In genomic region chr5:39073759-39074008, GRCh38 we compare ENCODE assay signal across 7 cellular contexts. TPM values are rescaled to one million over a fixed set of nuclear protein-coding genes. Genes with fewer than 3 reads are reported as not detected.
DNase-seq lines count a peak whose midpoint lies in the region; ATAC-seq and TF ChIP-seq lines count a peak whose summit lies in the region.

No MANE protein-coding gene starts in this region.

- H3K4me3 ChIP-seq in PC-3 (ENCODE audit: low read length): peak overlapping the region; percentile 94
- H3K4me3 ChIP-seq in epithelial cell of esophagus (ENCODE audit: low read length): peak overlapping the region; percentile 92

- H3K27me3 ChIP-seq in PC-3 (ENCODE audit: low read length): no peaks in the 10 kb centered on the region

- CTCF ChIA-PET in PC-3 (lab: Charles Lee): no interaction called here

- POLR2A ChIA-PET in PC-3 (lab: Charles Lee; ENCODE audit: unreplicated experiment): interaction anchor here (0.5 kb wide), 1 partner anchor 197 kb away, joined by 3 read pairs; no protein-coding TSS in a partner anchor

- H3K27ac ChIP-seq in PC-3 (ENCODE audit: low read length): peak overlapping the region; percentile 87

- peaks cover 25% of the 10 kb centered on the region for H4K20me1 ChIP-seq in PC-3 (ENCODE audit: low read length)

- peaks cover 11% of the 10 kb centered on the region for H3K36me3 ChIP-seq in PC-3 (ENCODE audit: low read depth, low read length)

- H2AFZ ChIP-seq in PC-3 (ENCODE audit: low read length): peak overlapping the region; percentile 44

- H3K9me3 ChIP-seq in PC-3 (ENCODE audit: low read length): no peaks in the 10 kb centered on the region

- no peaks in the 10 kb centered on the region for H3K9me3 Mint-ChIP-seq in osteocyte (ENCODE audit: unreplicated experiment)

- peak; percentile 14 for ATAC-seq in GM18873 (IDR thresholded peaks at IDR 0.05; ENCODE audit: low FRiP score, unreplicated experiment)
- ATAC-seq in HG02571 (IDR thresholded peaks at IDR 0.05; ENCODE audit: unreplicated experiment): peak; percentile 28
- peak; percentile 36 for ATAC-seq in PC-3

- DNase-seq in PC-3 (no peak), epithelial cell of esophagus (ENCODE audit: low read depth) (no peak), osteocyte (ENCODE audit: extremely low spot score, unreplicated experiment) (no peak), NOMO-1 treated with DMSO at 0.1 percent for 48 hours (lab: John Stamatoyannopoulos, UW; ENCODE audit: unreplicated experiment) (no peak), SW 1271 (lab: John Stamatoyannopoulos, UW) (no peak)

- no peaks in the 10 kb centered on the region for H3K27me3 Mint-ChIP-seq in osteocyte (ENCODE audit: unreplicated experiment)

- peaks cover 11% of the 10 kb centered on the region for H3F3A ChIP-seq in PC-3 (ENCODE audit: low read length, unreplicated experiment)

- H3K4me1 ChIP-seq in PC-3 (ENCODE audit: insufficient read depth, low read length): peaks cover 37% of the 10 kb centered on the region

- H3K79me2 ChIP-seq in PC-3 (ENCODE audit: low read length): peaks cover 72% of the 10 kb centered on the region

- H3K9me2 ChIP-seq in PC-3 (replicated peaks; ENCODE audit: low read length): no peaks in the 10 kb centered on the region

- TF ChIP-seq CTCF in PC-3 (conservative IDR thresholded peaks at IDR 0.05; ENCODE audit: low read depth, low read length): no peak
- no peak for TF ChIP-seq CTCF in epithelial cell of esophagus (IDR thresholded peaks at IDR 0.05; ENCODE audit: insufficient read depth, low read depth, low read length, missing control alignments)
- TF ChIP-seq CTCF in osteocyte (IDR thresholded peaks at IDR 0.05): no peak

- H3K4me1 Mint-ChIP-seq in osteocyte (ENCODE audit: unreplicated experiment): peaks cover 41% of the 10 kb centered on the region

- peak overlapping the region; percentile 95 for H3K9ac ChIP-seq in PC-3 (ENCODE audit: low read length)

- H3K4me2 ChIP-seq in PC-3 (ENCODE audit: low read length): peak overlapping the region; percentile 90

- intact Hi-C loops in PC-3 (cut with micrococcal nuclease): loop anchor here (2.0 kb wide), 3 partner anchors 69 to 79 kb away; no protein-coding TSS in a partner anchor

- H3K4me3 Mint-ChIP-seq in osteocyte (ENCODE audit: unreplicated experiment): peak overlapping the region; percentile 87

- BruUV-seq in PC-3 (replicated peaks; lab: Mats Ljungman, UMichigan): no TSS peak

- peak overlapping the region; percentile 91 for H3K27ac Mint-ChIP-seq in osteocyte (ENCODE audit: unreplicated experiment)

- H3K36me3 Mint-ChIP-seq in osteocyte (ENCODE audit: unreplicated experiment): peaks cover 2% of the 10 kb centered on the region

RNA-seq across cellular contexts. Expression of gene RICTOR, which starts 0.5 kb away (rescaled TPM):
- total RNA-seq in PC-3 (2014; rRNA removed) (24.5 and 28.1 TPM in 2 replicates), osteocyte (31.2 and 32.9 TPM in 2 replicates)
